ENCODE assay signal across 8 cellular contexts in the genomic region with DNA sequence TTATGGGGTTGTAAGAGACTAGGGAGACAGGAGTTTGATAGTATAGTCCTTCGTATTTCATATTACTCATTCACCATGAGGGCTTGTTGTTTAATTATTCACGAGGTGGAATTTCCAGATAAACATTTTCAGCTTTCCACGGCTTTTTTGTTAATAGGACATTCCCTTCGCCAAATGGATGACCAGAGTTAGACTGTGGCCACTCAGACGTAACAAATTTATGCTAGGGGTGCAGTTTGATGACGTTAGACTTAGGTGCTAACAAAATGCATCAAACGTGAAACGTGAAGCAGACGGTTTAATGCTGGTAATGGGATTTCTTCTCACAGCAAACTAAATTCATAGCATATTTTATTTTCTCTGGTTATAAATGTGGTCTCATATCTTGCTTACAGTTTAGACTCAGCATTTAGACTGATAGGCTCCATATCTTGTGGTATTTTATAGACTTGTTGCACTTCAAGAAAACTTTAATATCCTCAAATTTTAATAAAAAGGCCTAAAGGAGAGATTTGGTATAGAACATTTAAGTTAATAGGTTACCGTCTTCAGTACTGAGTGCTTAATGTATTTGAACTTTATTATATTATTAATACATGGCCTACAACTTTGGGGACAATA. TPM values are rescaled to one million over a fixed set of nuclear protein-coding genes. Genes with fewer than 3 reads are reported as not detected.
DNase-seq lines count a peak whose midpoint lies in the region; ATAC-seq and TF ChIP-seq lines count a peak whose summit lies in the region.

No MANE protein-coding gene starts in this region.

- H3K4me1 ChIP-seq in BE2C (peaks cover 3% of the 10 kb centered on the region; the same call in 1 of the 2 replicates), left lung (peaks cover 25 to 42% of the 10 kb centered on the region in 2 donors)

- H3K9me3 ChIP-seq in BE2C, result no peaks in the 10 kb centered on the region
- H3K9me3 ChIP-seq in left lung, result no peaks in the 10 kb centered on the region

- H3K9me3 Mint-ChIP-seq in HFFc6, result peaks cover 10% of the 10 kb centered on the region
- no peaks in the 10 kb centered on the region for H3K9me3 Mint-ChIP-seq in activated naive CD8-positive, alpha-beta T cell treated with anti-CD3 and anti-CD28 coated beads for 36 hours

- H3K4me3 ChIP-seq in BE2C (ENCODE audit: low read depth, low read length) (peak overlapping the region; percentile 75), left lung (peak overlapping the region; percentile 78 to 82)

- H3K27me3 ChIP-seq in BE2C (no peaks in the 10 kb centered on the region), left lung (no peaks in the 10 kb centered on the region)

- H3K27me3 Mint-ChIP-seq in HFFc6 (ENCODE audit: insufficient read depth), result peaks cover 4% of the 10 kb centered on the region
- no peaks in the 10 kb centered on the region for H3K27me3 Mint-ChIP-seq in activated naive CD8-positive, alpha-beta T cell treated with anti-CD3 and anti-CD28 coated beads for 36 hours

- peak overlapping the region; percentile 93; the same call in 1 of the 2 replicates for H3K27ac Mint-ChIP-seq in HFFc6
- peak overlapping the region; percentile 94 for H3K27ac Mint-ChIP-seq in activated naive CD8-positive, alpha-beta T cell treated with anti-CD3 and anti-CD28 coated beads for 36 hours

- H3K27ac ChIP-seq in left lung, result no peak overlapping the region

- H3K36me3 ChIP-seq in BE2C, result peaks cover 62% of the 10 kb centered on the region
- H3K36me3 ChIP-seq in left lung, result peaks cover 0 to 40% of the 10 kb centered on the region in 2 donors

- ATAC-seq in left lung (no peak), HG03521 (IDR thresholded peaks at IDR 0.05; ENCODE audit: unreplicated experiment) (no peak), HG03432 (IDR thresholded peaks at IDR 0.05; ENCODE audit: unreplicated experiment) (no peak)

- intact Hi-C loops in left lung (cut with DNase I), result no loop called here

- DNase-seq in BE2C, result no peak
- peak; percentile 45 for DNase-seq in HFFc6
- no peak for DNase-seq in activated naive CD8-positive, alpha-beta T cell treated with anti-CD3 and anti-CD28 coated beads for 36 hours
- DNase-seq in left lung, result no peak
- DNase-seq in NCI-H1694 (lab: John Stamatoyannopoulos, UW), result no peak
- no peak for DNase-seq in GM19240 (ENCODE audit: insufficient read length, low spot score)

- H3K4me1 Mint-ChIP-seq in HFFc6 (ENCODE audit: low read depth), result peaks cover 51% of the 10 kb centered on the region
- H3K4me1 Mint-ChIP-seq in activated naive CD8-positive, alpha-beta T cell treated with anti-CD3 and anti-CD28 coated beads for 36 hours, result peaks cover 53% of the 10 kb centered on the region

- H3K4me3 Mint-ChIP-seq in HFFc6, result peak overlapping the region; percentile 97
- peak overlapping the region; percentile 92 for H3K4me3 Mint-ChIP-seq in activated naive CD8-positive, alpha-beta T cell treated with anti-CD3 and anti-CD28 coated beads for 36 hours

- TF ChIP-seq CTCF in BE2C (IDR thresholded peaks at IDR 0.05; ENCODE audit: low read depth, low read length), result no peak
- no peak for TF ChIP-seq CTCF in HFFc6 (IDR thresholded peaks at IDR 0.05)
- no peak for TF ChIP-seq CTCF in left lung (IDR thresholded peaks at IDR 0.05)

- H3K36me3 Mint-ChIP-seq in HFFc6 (ENCODE audit: low read depth), result peaks cover 36% of the 10 kb centered on the region
- peaks cover 58% of the 10 kb centered on the region for H3K36me3 Mint-ChIP-seq in activated naive CD8-positive, alpha-beta T cell treated with anti-CD3 and anti-CD28 coated beads for 36 hours

RNA-seq across cellular contexts. Expression of a gene that starts 2.3 kb away (rescaled TPM):
- polyA plus RNA-seq in BE2C (2012; ENCODE audit: insufficient read depth, insufficient read length, low read depth), result 143 TPM
- 100 to 1,000 TPM; 141 to 176 (median 170) TPM for total RNA-seq in HFFc6 (2021; fragmentation: NEBNext Ultra II Directional; extraction: Animal tissue kit (Norgen Biotek cat#: 25700))
- 100 to 1,000 TPM; 310 to 318 TPM for total RNA-seq in activated naive CD8-positive, alpha-beta T cell treated with anti-CD3 and anti-CD28 coated beads for 36 hours
- total RNA-seq in left lung, result 100 to 1,000 TPM; 109 to 160 TPM

RNA-seq across cellular contexts. Expression of a gene that starts 51.9 kb away (rescaled TPM):
- 3.2 TPM for polyA plus RNA-seq in BE2C (2012; ENCODE audit: insufficient read depth, insufficient read length, low read depth)
- 1 to 10 TPM; 1.2 to 2.0 (median 1.5) TPM for total RNA-seq in HFFc6 (2021; fragmentation: NEBNext Ultra II Directional; extraction: Animal tissue kit (Norgen Biotek cat#: 25700))
- 1 to 10 TPM; 4.7 to 5.4 TPM for total RNA-seq in activated naive CD8-positive, alpha-beta T cell treated with anti-CD3 and anti-CD28 coated beads for 36 hours
- total RNA-seq in left lung, result 10 to 100 TPM; 35.2 to 73.5 TPM

Comparison
In these comparisons a context has a peak if more than half of its experiments do, and no peak if none do; other contexts are left out.
1. RNA of a gene that starts 51.9 kb away (total RNA-seq): 35.2 to 73.5 TPM in left lung; 4.7 to 5.4 TPM in activated naive CD8-positive, alpha-beta T cell treated with anti-CD3 and anti-CD28 coated beads for 36 hours and 1.2 to 2.0 TPM in HFFc6; every median in the first group is over 4 times any median in the second.